Comparison of ENCODE assay signal across 20 cellular contexts in the genomic region with DNA sequence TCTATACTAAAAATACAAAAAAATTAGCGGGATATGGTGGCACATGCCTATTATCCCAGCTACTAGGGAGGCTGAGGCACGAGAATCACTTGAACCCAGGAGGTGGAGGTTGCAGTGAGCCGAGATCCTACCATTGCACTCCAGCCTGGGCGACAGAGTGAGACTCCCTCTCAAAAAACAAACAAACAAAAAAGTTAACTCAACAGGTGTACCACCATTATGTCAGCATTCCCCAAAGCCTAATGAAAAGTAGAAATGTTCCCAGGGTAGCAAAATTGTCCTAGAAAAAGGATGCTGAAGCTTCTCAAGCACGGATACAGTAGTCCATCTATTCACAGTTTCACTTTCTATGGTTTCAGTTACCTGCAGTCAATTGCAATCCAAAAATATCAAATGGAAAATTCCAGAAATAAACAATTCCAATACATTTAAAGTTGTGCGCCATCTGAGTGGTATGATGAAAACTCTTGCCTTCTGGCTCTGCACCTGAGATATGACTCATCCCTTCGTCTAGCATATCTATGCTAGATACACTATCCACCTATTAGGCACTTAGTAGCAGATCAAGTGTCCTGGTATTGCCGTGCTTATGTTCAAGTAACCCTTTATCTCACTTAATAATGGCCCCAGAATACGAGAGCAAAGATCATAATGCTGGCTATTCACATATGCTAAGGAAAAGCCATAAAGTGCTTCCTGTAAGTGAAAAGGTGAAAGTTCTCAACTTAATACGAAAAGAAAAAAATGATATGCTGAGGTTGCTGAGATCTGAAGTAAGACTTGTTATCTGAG. TPM values are rescaled to one million over a fixed set of nuclear protein-coding genes. Genes with fewer than 3 reads are reported as not detected.
DNase-seq lines count a peak whose midpoint lies in the region; ATAC-seq, FAIRE-seq and TF ChIP-seq lines count a peak whose summit lies in the region.
"Had no signal": no experiment of that assay in that cellular context is flagged by ENCODE, and none has a peak within 500 bp of the region (broad histone marks: within the 10 kb centered on the region; RNA-seq: fewer than 3 reads in every experiment).

No MANE protein-coding gene starts in this region.

- TF ChIP-seq CTCF in Loucy (conservative IDR thresholded peaks at IDR 0.05; ENCODE audit: low read length) (no peak), PC-3 (conservative IDR thresholded peaks at IDR 0.05; ENCODE audit: low read depth, low read length) (no peak), foreskin keratinocyte (conservative IDR thresholded peaks at IDR 0.05) (no peak)

- H3K79me2 ChIP-seq in Loucy (ENCODE audit: insufficient read depth, low read length) (no peaks in the 10 kb centered on the region), PC-3 (ENCODE audit: low read length) (no peaks in the 10 kb centered on the region)

- no peak for TF ChIP-seq POLR2A in erythroblast (IDR thresholded peaks at IDR 0.05; ENCODE audit: low read length)

- peak overlapping the region; percentile 0; the same call in 1 of the 2 replicates for H2AFZ ChIP-seq in Loucy (ENCODE audit: low read length)
- no peak overlapping the region for H2AFZ ChIP-seq in PC-3 (ENCODE audit: low read length)
- H2AFZ ChIP-seq: GM23338 had no signal

- H3K4me3 ChIP-seq in Loucy (ENCODE audit: low read length, poor library complexity, severe bottlenecking) (no peak overlapping the region), PC-3 (ENCODE audit: low read length) (no peak overlapping the region)
- H3K4me3 ChIP-seq: GM23338 had no signal

- intact Hi-C loops in PC-3 (cut with micrococcal nuclease) = no loop called here

- ATAC-seq in PC-3 (no peak), foreskin keratinocyte (peak; percentile 79), HG03354 (IDR thresholded peaks at IDR 0.05; ENCODE audit: poor library complexity, severe bottlenecking, unreplicated experiment) (no peak)
- ATAC-seq: GM23338, HepG2 had no signal

- H3K27me3 ChIP-seq in Loucy (ENCODE audit: insufficient read depth, low read length, poor library complexity, severe bottlenecking) = no peaks in the 10 kb centered on the region
- H3K27me3 ChIP-seq in PC-3 (ENCODE audit: low read length) = no peaks in the 10 kb centered on the region
- H3K27me3 ChIP-seq in foreskin keratinocyte = peaks cover 11% of the 10 kb centered on the region

- H3K4me1 ChIP-seq in Loucy (ENCODE audit: insufficient read depth, low read length, poor library complexity, severe bottlenecking) (no peaks in the 10 kb centered on the region), PC-3 (ENCODE audit: insufficient read depth, low read length) (no peaks in the 10 kb centered on the region), foreskin keratinocyte (no peaks in the 10 kb centered on the region)

- POLR2A ChIA-PET in PC-3 (lab: Charles Lee; ENCODE audit: unreplicated experiment) = no interaction called here

- CTCF ChIA-PET in PC-3 (lab: Charles Lee) = no interaction called here

- H3K36me3 ChIP-seq in Loucy (ENCODE audit: insufficient read depth, low read length) = no peaks in the 10 kb centered on the region
- no peaks in the 10 kb centered on the region for H3K36me3 ChIP-seq in PC-3 (ENCODE audit: low read depth, low read length)

- no peaks in the 10 kb centered on the region for H4K20me1 ChIP-seq in Loucy (ENCODE audit: insufficient read depth, low read length, poor library complexity, severe bottlenecking)
- no peaks in the 10 kb centered on the region for H4K20me1 ChIP-seq in PC-3 (ENCODE audit: low read length)

- FAIRE-seq in urothelium cell line (lab: Jason Lieb, UNC) = peak; percentile 59
- FAIRE-seq: A204.1, D721Med, H54, HepG2 had no signal

- BruUV-seq in PC-3 (replicated peaks; lab: Mats Ljungman, UMichigan) = no TSS peak

- peak; percentile 6 for DNase-seq in PC-3
- DNase-seq in foreskin keratinocyte = peak in 1 of 2 donors; percentile 38
- no peak for DNase-seq in urothelium cell line (ENCODE audit: low spot score)
- no peak for DNase-seq in NCI-H774 (lab: John Stamatoyannopoulos, UW)
- no peak for DNase-seq in erythroblast (lab: John Stamatoyannopoulos, UW)
- DNase-seq: AML-193; Caco-2; CD4-positive, alpha-beta T cell; DMS79 treated with DMSO at 0.1 percent for 48 hours; GF-D8; HCEC 1CT; HFFc6 had no signal

- H3K9me3 ChIP-seq in Loucy (ENCODE audit: insufficient read depth, low read depth, low read length) = no peaks in the 10 kb centered on the region
- no peaks in the 10 kb centered on the region for H3K9me3 ChIP-seq in PC-3 (ENCODE audit: low read length)

- H3K27ac ChIP-seq in PC-3 (ENCODE audit: low read length) (no peak overlapping the region), foreskin keratinocyte (no peak overlapping the region)
- H3K27ac ChIP-seq: C4-2B had no signal

- H3F3A ChIP-seq in Loucy (ENCODE audit: low read depth) (no peaks in the 10 kb centered on the region), PC-3 (ENCODE audit: low read length, unreplicated experiment) (no peaks in the 10 kb centered on the region)

- H3K9ac ChIP-seq in Loucy (ENCODE audit: low read depth, low read length, poor library complexity, severe bottlenecking) (no peak overlapping the region), PC-3 (ENCODE audit: low read length) (no peak overlapping the region)

- H3K9me2 ChIP-seq in Loucy (replicated peaks; ENCODE audit: low read depth, low read length) = no peaks in the 10 kb centered on the region
- H3K9me2 ChIP-seq in PC-3 (replicated peaks; ENCODE audit: low read length) = no peaks in the 10 kb centered on the region

- H3K4me2 ChIP-seq in Loucy (ENCODE audit: low read depth, low read length, poor library complexity, severe bottlenecking) = no peak overlapping the region
- H3K4me2 ChIP-seq in PC-3 (ENCODE audit: low read length) = no peak overlapping the region
- H3K4me2 ChIP-seq: GM23338 had no signal

RNA-seq across cellular contexts. Expression of gene SLC35G1, which starts 37.2 kb away (rescaled TPM):
- total RNA-seq in PC-3 (2014; rRNA removed) (4.1 and 6.9 TPM in 2 replicates), foreskin keratinocyte (5.2 and 6.4 TPM in 2 replicates)
- polyA plus RNA-seq in foreskin keratinocyte = 2.8 and 3.5 TPM in 2 replicates
